In the genomic region with DNA sequence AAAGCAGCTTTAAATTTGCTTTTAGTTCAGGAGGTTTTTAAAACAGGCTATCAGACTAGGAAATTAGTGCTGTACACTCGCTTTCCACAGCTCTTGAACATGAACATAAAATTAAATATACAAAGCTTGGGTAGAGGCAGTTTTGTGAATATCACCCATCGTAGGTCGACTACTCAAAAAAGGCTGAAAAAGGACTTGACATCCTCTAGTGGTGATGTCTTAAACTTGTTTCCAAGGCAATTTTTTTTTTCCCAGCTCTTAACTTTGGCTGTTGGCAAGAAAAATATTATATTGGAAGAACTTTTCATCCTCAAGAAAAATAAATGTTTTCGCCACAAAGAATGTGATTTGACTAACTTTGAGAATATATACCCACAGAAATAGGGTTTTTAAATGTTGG, we compare ENCODE assay signal across 1 cellular context.
TF ChIP-seq lines count a peak whose summit lies in the region.

No MANE protein-coding gene starts in this region.

TF ChIP-seq in H1, 55 proteins besides CTCF, POLR2A, EP300 and RAD21 (continued from another document):
- TF ChIP-seq EGR1 (IDR thresholded peaks at IDR 0.05; ENCODE audit: borderline replicate concordance, low read depth, low read length) = no peak
